Comparison of ENCODE assay signal across 30 cellular contexts in genomic region chr2:164558450-164558849, GRCh38.
"Had no signal": no experiment of that assay in that cellular context is flagged by ENCODE, and none has a peak within 500 bp of the region (broad histone marks: within the 10 kb centered on the region; RNA-seq: fewer than 3 reads in every experiment).

No MANE protein-coding gene starts in this region.

- H3K4me3 ChIP-seq: dorsolateral prefrontal cortex, esophagus muscularis mucosa, gastroesophageal sphincter, heart left ventricle, hepatocyte, lung, mucosa of descending colon, neural progenitor cell, ovary, right lobe of liver, stomach, testis, tibial nerve, upper lobe of right lung, uterus had no signal

- H3K36me3 ChIP-seq: esophagus muscularis mucosa, gastroesophageal sphincter, heart left ventricle, neural progenitor cell, ovary, right lobe of liver, stomach, tibial nerve, upper lobe of right lung, uterus had no signal

- H3K9me3 ChIP-seq: esophagus muscularis mucosa, gastroesophageal sphincter, heart left ventricle, mucosa of descending colon, ovary, right lobe of liver, stomach, testis, tibial nerve, upper lobe of right lung, uterus had no signal

- H3K36me3 Mint-ChIP-seq: memory B cell; naive B cell; natural killer cell treated with Interleukin-12 subunit alpha and Interleukin-12 subunit beta and Interleukin-15 and Interleukin-18, amount 100 ng/mL, for 72 hours; neural progenitor cell; stimulated activated effector memory CD8-positive, alpha-beta T cell treated with anti-CD3 and anti-CD28 coated beads, Interleukin-12 subunit alpha, Interleukin-12 subunit beta, amount 100 ng/mL, for 72 hours had no signal

- ATAC-seq: gastroesophageal sphincter; heart left ventricle; left lobe of liver; mucosa of descending colon; natural killer cell treated with Interleukin-12 subunit alpha and Interleukin-12 subunit beta and Interleukin-15 and Interleukin-18, amount 100 ng/mL, for 72 hours; right lobe of liver; stimulated activated effector memory CD8-positive, alpha-beta T cell treated with anti-CD3 and anti-CD28 coated beads, Interleukin-12 subunit alpha, Interleukin-12 subunit beta, amount 100 ng/mL, for 72 hours; upper lobe of right lung had no signal

- H3K4me1 Mint-ChIP-seq: endodermal cell; memory B cell; neural progenitor cell; stimulated activated effector memory CD8-positive, alpha-beta T cell treated with anti-CD3 and anti-CD28 coated beads, Interleukin-12 subunit alpha, Interleukin-12 subunit beta, amount 100 ng/mL, for 72 hours had no signal

- H3K27me3 Mint-ChIP-seq: natural killer cell treated with Interleukin-12 subunit alpha and Interleukin-12 subunit beta and Interleukin-15 and Interleukin-18, amount 100 ng/mL, for 72 hours had no signal

- H3K4me3 Mint-ChIP-seq: endodermal cell; memory B cell; naive B cell; natural killer cell treated with Interleukin-12 subunit alpha and Interleukin-12 subunit beta and Interleukin-15 and Interleukin-18, amount 100 ng/mL, for 72 hours; neural progenitor cell; stimulated activated effector memory CD8-positive, alpha-beta T cell treated with anti-CD3 and anti-CD28 coated beads, Interleukin-12 subunit alpha, Interleukin-12 subunit beta, amount 100 ng/mL, for 72 hours had no signal

- H3K27me3 ChIP-seq: dorsolateral prefrontal cortex, esophagus muscularis mucosa, gastroesophageal sphincter, heart left ventricle, hepatocyte, neural progenitor cell, ovary, right lobe of liver, stomach, testis, tibial nerve, upper lobe of right lung, uterus had no signal

- DNase-seq: caudate nucleus; cerebellar nuclear complex; dorsolateral prefrontal cortex; effector CD4-positive, alpha-beta T cell; endodermal cell; foreskin fibroblast; heart left ventricle; kidney; mucosa of descending colon; naive B cell; ovary; right lobe of liver; stimulated activated CD4-positive, alpha-beta T cell treated with anti-CD3 and anti-CD28 coated beads, Interleukin-2, amount 100 ng/mL, for 24 hours; stimulated activated CD4-positive, alpha-beta T cell treated with anti-CD3 and anti-CD28 coated beads, Interleukin-4, amount 100 ng/mL, for 24 hours; stimulated activated naive CD4-positive, alpha-beta T cell treated with Interleukin-2 at 50 U/mL for 16 hours; stomach; substantia nigra; testis; upper lobe of right lung; uterus had no signal

- H3K9me3 Mint-ChIP-seq: endodermal cell; memory B cell; naive B cell; natural killer cell treated with Interleukin-12 subunit alpha and Interleukin-12 subunit beta and Interleukin-15 and Interleukin-18, amount 100 ng/mL, for 72 hours; neural progenitor cell; stimulated activated effector memory CD8-positive, alpha-beta T cell treated with anti-CD3 and anti-CD28 coated beads, Interleukin-12 subunit alpha, Interleukin-12 subunit beta, amount 100 ng/mL, for 72 hours had no signal

- H3K4me1 ChIP-seq: uterus had no signal

- H3K27ac Mint-ChIP-seq: endodermal cell; memory B cell; naive B cell; natural killer cell treated with Interleukin-12 subunit alpha and Interleukin-12 subunit beta and Interleukin-15 and Interleukin-18, amount 100 ng/mL, for 72 hours; neural progenitor cell; stimulated activated effector memory CD8-positive, alpha-beta T cell treated with anti-CD3 and anti-CD28 coated beads, Interleukin-12 subunit alpha, Interleukin-12 subunit beta, amount 100 ng/mL, for 72 hours had no signal

- H3K27ac ChIP-seq: dorsolateral prefrontal cortex, esophagus muscularis mucosa, gastroesophageal sphincter, heart left ventricle, hepatocyte, neural progenitor cell, ovary, right lobe of liver, stomach, tibial nerve, upper lobe of right lung, uterus had no signal
